ENCODE assay signal across 12 cellular contexts in genomic region chr6:55293116-55293515, GRCh38. TPM values are rescaled to one million over a fixed set of nuclear protein-coding genes. Genes with fewer than 3 reads are reported as not detected.
DNase-seq lines count a peak whose midpoint lies in the region; FAIRE-seq and TF ChIP-seq lines count a peak whose summit lies in the region.
"Had no signal": no experiment of that assay in that cellular context is flagged by ENCODE, and none has a peak within 500 bp of the region (broad histone marks: within the 10 kb centered on the region; RNA-seq: fewer than 3 reads in every experiment).

No MANE protein-coding gene starts in this region.

- H3K36me3 ChIP-seq in breast epithelium (no peaks in the 10 kb centered on the region), endothelial cell of umbilical vein (ENCODE audit: control insufficient read depth in 2 of 2, extremely low read depth in 1 of 2, insufficient read depth in 2 of 2, low read length in 2 of 2) (no peaks in the 10 kb centered on the region), kidney (ENCODE audit: control insufficient read depth in 1 of 2, insufficient read depth in 2 of 2, low read length in 2 of 2) (no peaks in the 10 kb centered on the region)

- FAIRE-seq in endothelial cell of umbilical vein (lab: Jason Lieb, UNC) (peak; percentile 49), kidney (lab: Jason Lieb, UNC) (no peak)

- H3K27me3 ChIP-seq in breast epithelium (no peaks in the 10 kb centered on the region), endothelial cell of umbilical vein (ENCODE audit: control insufficient read depth in 2 of 2, insufficient read depth in 2 of 2, low read length in 2 of 2) (no peaks in the 10 kb centered on the region)

- H3K9me3 ChIP-seq in breast epithelium, result peaks cover 3 to 4% of the 10 kb centered on the region in 2 donors
- no peaks in the 10 kb centered on the region for H3K9me3 ChIP-seq in endothelial cell of umbilical vein (replicated peaks; ENCODE audit: control insufficient read depth, insufficient read depth, low read length)
- H3K9me3 ChIP-seq in kidney (ENCODE audit: control insufficient read depth in 1 of 2, low read length in 2 of 2), result peaks cover 0 to 2% of the 10 kb centered on the region in 2 donors

- no peaks in the 10 kb centered on the region for H3K27me3 Mint-ChIP-seq in MCF 10A (ENCODE audit: insufficient read depth, unreplicated experiment)

- H3K36me3 Mint-ChIP-seq in MCF 10A (ENCODE audit: insufficient read depth, unreplicated experiment), result no peaks in the 10 kb centered on the region
- H3K36me3 Mint-ChIP-seq: CD8-positive, alpha-beta T cell had no signal

- no peaks in the 10 kb centered on the region for H4K20me1 ChIP-seq in endothelial cell of umbilical vein (replicated peaks; ENCODE audit: control insufficient read depth, extremely low read depth, insufficient read depth, low read length)

- CTCF ChIA-PET in MCF 10A (lab: Yijun Ruan, JAX) (interaction anchor here (0.5 to 1.7 kb wide), 5 partner anchors 9 to 656 kb away, joined by 3 to 8 read pairs (median 4); no protein-coding TSS in a partner anchor), endothelial cell of umbilical vein (lab: Charles Lee) (interaction anchor here (1.1 kb wide), 1 partner anchor 16 kb away, joined by 5 read pairs; no protein-coding TSS in a partner anchor)

- TF ChIP-seq CTCF in MCF 10A (IDR thresholded peaks at IDR 0.05; ENCODE audit: unreplicated experiment) (no peak), breast epithelium (IDR thresholded peaks at IDR 0.05) (no peak), endothelial cell of umbilical vein (IDR thresholded peaks at IDR 0.05; ENCODE audit: extremely low read depth in 1 of 2, insufficient read depth in 1 of 2, low read depth in 1 of 2, low read length in 2 of 2) (peak in 1 of 2 donors; percentile 24), kidney (IDR thresholded peaks at IDR 0.05; ENCODE audit: borderline replicate concordance, extremely low read depth, insufficient read depth) (no peak)

- no peaks in the 10 kb centered on the region for H3K79me2 ChIP-seq in endothelial cell of umbilical vein (ENCODE audit: control insufficient read depth, insufficient read depth, low read length)

- H3K27ac ChIP-seq in breast epithelium (no peak overlapping the region), endothelial cell of umbilical vein (ENCODE audit: insufficient read depth, low read depth, low read length) (no peak overlapping the region), kidney (ENCODE audit: low read depth in 2 of 2, low read length in 2 of 2) (no peak overlapping the region)

- POLR2A ChIA-PET in MCF 10A (lab: Yijun Ruan, JAX) (no interaction called here), endothelial cell of umbilical vein (lab: Charles Lee) (no interaction called here)

- TF ChIP-seq POLR2A in breast epithelium (IDR thresholded peaks at IDR 0.05), result no peak
- TF ChIP-seq POLR2A in endothelial cell of umbilical vein (IDR thresholded peaks at IDR 0.05; ENCODE audit: low read depth, low read length), result no peak

- H3K9ac ChIP-seq in endothelial cell of umbilical vein (replicated peaks; ENCODE audit: extremely low read depth, insufficient read depth, low read length), result no peak overlapping the region
- no peak overlapping the region for H3K9ac ChIP-seq in kidney (ENCODE audit: low read length in 2 of 2)

- no peaks in the 10 kb centered on the region for H3K4me1 Mint-ChIP-seq in MCF 10A (ENCODE audit: insufficient read depth, unreplicated experiment)

- no peaks in the 10 kb centered on the region for H3K9me1 ChIP-seq in endothelial cell of umbilical vein (replicated peaks; ENCODE audit: control insufficient read depth, extremely low read depth, insufficient read depth, low read length)

- DNase-seq in MCF 10A (ENCODE audit: unreplicated experiment) (peak; percentile 26), breast epithelium (ENCODE audit: low spot score in 2 of 2) (no peak), NCI-H69 (lab: John Stamatoyannopoulos, UW) (peak; percentile 59), endothelial cell of umbilical vein (ENCODE audit: low read depth, low spot score) (no peak), stromal cell of bone marrow (ENCODE audit: low read depth) (peak; percentile 4), kidney (no peak), GOT3 (lab: John Stamatoyannopoulos, UW) (no peak), islet precursor cell (no peak)
- DNase-seq: CD8-positive, alpha-beta T cell; NCI-H1105; stimulated activated CD4-positive, alpha-beta T cell treated with anti-CD3 and anti-CD28 coated beads, Interleukin-4, amount 100 ng/mL, for 4 hours; T-helper 2 cell had no signal

- H3K9me3 Mint-ChIP-seq in MCF 10A (ENCODE audit: unreplicated experiment), result no peaks in the 10 kb centered on the region

- dilution Hi-C loops in endothelial cell of umbilical vein (cut with MboI; ENCODE audit: extremely low pct_ligation_motif_present, low sequenced_read_pairs), result no loop called here

- intact Hi-C loops in MCF 10A (cut with micrococcal nuclease) (no loop called here), breast epithelium (cut with DNase I; ENCODE audit: low total_unique reads) (no loop called here), endothelial cell of umbilical vein (cut with micrococcal nuclease) (loop anchor here (5.0 kb wide), 1 partner anchor 999 kb away; no protein-coding TSS in a partner anchor), kidney (cut with DNase I) (no loop called here)

- H2AFZ ChIP-seq in endothelial cell of umbilical vein (ENCODE audit: low read depth, low read length), result no peak overlapping the region

- H3K4me2 ChIP-seq in endothelial cell of umbilical vein (ENCODE audit: insufficient read depth, low read length), result no peak overlapping the region

- no peak overlapping the region for H3K4me3 ChIP-seq in breast epithelium
- H3K4me3 ChIP-seq in endothelial cell of umbilical vein (replicated peaks in 1 of 3; ENCODE audit: insufficient read depth in 1 of 3, low read depth in 1 of 3, low read length in 3 of 3), result no peak overlapping the region
- no peak overlapping the region for H3K4me3 ChIP-seq in kidney (ENCODE audit: low read length in 2 of 2)

- no peak overlapping the region for H3K4me3 Mint-ChIP-seq in MCF 10A (ENCODE audit: unreplicated experiment)
- H3K4me3 Mint-ChIP-seq: CD8-positive, alpha-beta T cell had no signal

- H3K4me1 ChIP-seq in breast epithelium (no peaks in the 10 kb centered on the region), endothelial cell of umbilical vein (ENCODE audit: control insufficient read depth, extremely low read depth, insufficient read depth, low read length) (no peaks in the 10 kb centered on the region), kidney (ENCODE audit: control insufficient read depth in 1 of 2, insufficient read depth in 1 of 2, low read depth in 1 of 2, low read length in 2 of 2) (no peaks in the 10 kb centered on the region)

- H3K27ac Mint-ChIP-seq in MCF 10A (ENCODE audit: low read depth, unreplicated experiment), result no peak overlapping the region
- H3K27ac Mint-ChIP-seq: CD8-positive, alpha-beta T cell had no signal

- BruUV-seq in MCF 10A (replicated peaks; lab: Mats Ljungman, UMichigan), result no TSS peak
- no TSS peak for BruUV-seq in endothelial cell of umbilical vein (replicated peaks; lab: Mats Ljungman, UMichigan)

TF ChIP-seq in endothelial cell of umbilical vein, 7 proteins besides CTCF, POLR2A, EP300 and RAD21:
- no peak for TF ChIP-seq EZH2 (IDR thresholded peaks at IDR 0.05; ENCODE audit: borderline replicate concordance, low read depth, low read length, severe bottlenecking)
- no peak for TF ChIP-seq GATA2 (IDR thresholded peaks at IDR 0.05; ENCODE audit: insufficient read depth, insufficient read length, low read depth, low read length)
- no peak for TF ChIP-seq POLR2AphosphoS5 (IDR thresholded peaks at IDR 0.05; ENCODE audit: insufficient read depth, low read depth, low read length)
- TF ChIP-seq FOS (IDR thresholded peaks at IDR 0.05; ENCODE audit: borderline replicate concordance, insufficient read depth, low read length), result no peak
- no peak for TF ChIP-seq MAX (IDR thresholded peaks at IDR 0.05; ENCODE audit: insufficient read depth, insufficient read length)
- TF ChIP-seq JUN (IDR thresholded peaks at IDR 0.05; ENCODE audit: borderline replicate concordance, insufficient read depth, insufficient read length, low read depth), result no peak

RNA-seq across cellular contexts. Expression of gene GFRAL, which starts 34.2 kb away (rescaled TPM):
- total RNA-seq in MCF 10A (2022) (not detected in 2 replicates), breast epithelium (not detected), endothelial cell of umbilical vein (not detected in 2 replicates), kidney (not detected)
- polyA plus RNA-seq in endothelial cell of umbilical vein (not detected in 2 replicates), kidney (ENCODE audit: insufficient read depth, low read depth, low replicate concordance) (not detected)
- polyA plus RNA-seq in endothelial cell of umbilical vein (2011; cell fraction: cytosol; rRNA removed), result not detected in 2 replicates
- not detected in 2 replicates for polyA plus RNA-seq in endothelial cell of umbilical vein (2011; cell fraction: nucleus; rRNA removed)
- polyA plus RNA-seq in endothelial cell of umbilical vein (2012), result not detected in 2 replicates
- not detected in 2 replicates for polyA minus RNA-seq in endothelial cell of umbilical vein
- not detected for polyA minus RNA-seq in endothelial cell of umbilical vein (2011; cell fraction: cytosol; rRNA and poly(A)+ RNA removed)
- not detected in 2 replicates for polyA minus RNA-seq in endothelial cell of umbilical vein (2011; cell fraction: nucleus; rRNA and poly(A)+ RNA removed)
- total RNA-seq: CD8-positive, alpha-beta T cell had no signal

Comparison
In these comparisons a context has a peak if more than half of its experiments do, and no peak if none do; other contexts are left out.
1. DNase-seq: peak in MCF 10A (single experiment), NCI-H69 (single experiment) and stromal cell of bone marrow (single experiment); none in breast epithelium (0 of 2), endothelial cell of umbilical vein (single experiment), kidney (single experiment), GOT3 (single experiment) and islet precursor cell (single experiment).